Comparison of ENCODE assay signal across 1 cellular context in the genomic region with DNA sequence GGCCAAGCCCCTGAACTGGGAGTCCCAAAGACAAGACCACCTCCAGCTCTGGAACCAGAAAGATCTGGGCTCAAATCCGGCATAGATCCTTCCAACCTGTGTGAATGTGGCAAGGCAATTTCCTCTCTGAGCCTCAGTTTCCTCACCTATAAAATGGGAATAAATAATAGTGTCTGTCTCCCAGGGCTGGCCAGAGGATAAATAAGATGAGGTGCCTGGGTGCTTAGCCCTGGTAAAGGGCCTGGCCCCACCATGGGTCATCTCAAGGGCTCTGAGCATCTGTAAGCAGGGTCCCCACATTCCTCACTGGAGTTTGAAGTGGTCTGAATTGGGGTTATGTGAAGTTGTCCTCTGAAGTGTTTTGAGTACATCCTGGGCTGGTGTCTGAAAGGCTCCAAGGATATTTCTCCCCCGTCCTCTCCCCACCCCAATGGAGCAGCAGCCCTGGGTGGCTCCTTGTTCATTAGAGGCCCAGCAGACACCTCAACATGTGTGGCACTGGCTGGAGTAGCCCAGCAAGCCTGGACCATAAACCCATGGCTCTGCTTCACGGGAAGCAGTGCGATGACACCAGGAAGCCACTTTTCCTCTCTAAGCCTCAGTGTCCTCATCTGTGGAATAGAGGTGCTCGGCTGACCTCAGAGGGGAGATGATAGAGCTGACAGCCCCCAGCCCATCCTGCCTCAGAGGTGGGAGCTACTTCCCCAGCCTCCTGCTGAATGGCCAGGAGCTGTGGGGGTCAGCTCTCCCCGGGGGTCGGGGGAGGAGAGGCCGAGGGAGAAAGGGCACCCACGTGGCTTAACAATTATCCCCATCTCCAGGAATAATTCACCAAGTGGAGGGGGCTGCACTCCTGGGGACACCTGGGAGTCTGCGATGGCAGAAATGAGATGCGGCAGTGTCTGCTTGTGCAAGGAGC.
A peak's percentile ranks its signal among the peaks of the same experiment; 100 is the strongest.
TF ChIP-seq lines count a peak whose summit lies in the region.

No MANE protein-coding gene starts in this region.

TF ChIP-seq in HepG2, 621 proteins besides CTCF, POLR2A, EP300 and RAD21 (continued from another document):
- TF ChIP-seq, protein P1, sequence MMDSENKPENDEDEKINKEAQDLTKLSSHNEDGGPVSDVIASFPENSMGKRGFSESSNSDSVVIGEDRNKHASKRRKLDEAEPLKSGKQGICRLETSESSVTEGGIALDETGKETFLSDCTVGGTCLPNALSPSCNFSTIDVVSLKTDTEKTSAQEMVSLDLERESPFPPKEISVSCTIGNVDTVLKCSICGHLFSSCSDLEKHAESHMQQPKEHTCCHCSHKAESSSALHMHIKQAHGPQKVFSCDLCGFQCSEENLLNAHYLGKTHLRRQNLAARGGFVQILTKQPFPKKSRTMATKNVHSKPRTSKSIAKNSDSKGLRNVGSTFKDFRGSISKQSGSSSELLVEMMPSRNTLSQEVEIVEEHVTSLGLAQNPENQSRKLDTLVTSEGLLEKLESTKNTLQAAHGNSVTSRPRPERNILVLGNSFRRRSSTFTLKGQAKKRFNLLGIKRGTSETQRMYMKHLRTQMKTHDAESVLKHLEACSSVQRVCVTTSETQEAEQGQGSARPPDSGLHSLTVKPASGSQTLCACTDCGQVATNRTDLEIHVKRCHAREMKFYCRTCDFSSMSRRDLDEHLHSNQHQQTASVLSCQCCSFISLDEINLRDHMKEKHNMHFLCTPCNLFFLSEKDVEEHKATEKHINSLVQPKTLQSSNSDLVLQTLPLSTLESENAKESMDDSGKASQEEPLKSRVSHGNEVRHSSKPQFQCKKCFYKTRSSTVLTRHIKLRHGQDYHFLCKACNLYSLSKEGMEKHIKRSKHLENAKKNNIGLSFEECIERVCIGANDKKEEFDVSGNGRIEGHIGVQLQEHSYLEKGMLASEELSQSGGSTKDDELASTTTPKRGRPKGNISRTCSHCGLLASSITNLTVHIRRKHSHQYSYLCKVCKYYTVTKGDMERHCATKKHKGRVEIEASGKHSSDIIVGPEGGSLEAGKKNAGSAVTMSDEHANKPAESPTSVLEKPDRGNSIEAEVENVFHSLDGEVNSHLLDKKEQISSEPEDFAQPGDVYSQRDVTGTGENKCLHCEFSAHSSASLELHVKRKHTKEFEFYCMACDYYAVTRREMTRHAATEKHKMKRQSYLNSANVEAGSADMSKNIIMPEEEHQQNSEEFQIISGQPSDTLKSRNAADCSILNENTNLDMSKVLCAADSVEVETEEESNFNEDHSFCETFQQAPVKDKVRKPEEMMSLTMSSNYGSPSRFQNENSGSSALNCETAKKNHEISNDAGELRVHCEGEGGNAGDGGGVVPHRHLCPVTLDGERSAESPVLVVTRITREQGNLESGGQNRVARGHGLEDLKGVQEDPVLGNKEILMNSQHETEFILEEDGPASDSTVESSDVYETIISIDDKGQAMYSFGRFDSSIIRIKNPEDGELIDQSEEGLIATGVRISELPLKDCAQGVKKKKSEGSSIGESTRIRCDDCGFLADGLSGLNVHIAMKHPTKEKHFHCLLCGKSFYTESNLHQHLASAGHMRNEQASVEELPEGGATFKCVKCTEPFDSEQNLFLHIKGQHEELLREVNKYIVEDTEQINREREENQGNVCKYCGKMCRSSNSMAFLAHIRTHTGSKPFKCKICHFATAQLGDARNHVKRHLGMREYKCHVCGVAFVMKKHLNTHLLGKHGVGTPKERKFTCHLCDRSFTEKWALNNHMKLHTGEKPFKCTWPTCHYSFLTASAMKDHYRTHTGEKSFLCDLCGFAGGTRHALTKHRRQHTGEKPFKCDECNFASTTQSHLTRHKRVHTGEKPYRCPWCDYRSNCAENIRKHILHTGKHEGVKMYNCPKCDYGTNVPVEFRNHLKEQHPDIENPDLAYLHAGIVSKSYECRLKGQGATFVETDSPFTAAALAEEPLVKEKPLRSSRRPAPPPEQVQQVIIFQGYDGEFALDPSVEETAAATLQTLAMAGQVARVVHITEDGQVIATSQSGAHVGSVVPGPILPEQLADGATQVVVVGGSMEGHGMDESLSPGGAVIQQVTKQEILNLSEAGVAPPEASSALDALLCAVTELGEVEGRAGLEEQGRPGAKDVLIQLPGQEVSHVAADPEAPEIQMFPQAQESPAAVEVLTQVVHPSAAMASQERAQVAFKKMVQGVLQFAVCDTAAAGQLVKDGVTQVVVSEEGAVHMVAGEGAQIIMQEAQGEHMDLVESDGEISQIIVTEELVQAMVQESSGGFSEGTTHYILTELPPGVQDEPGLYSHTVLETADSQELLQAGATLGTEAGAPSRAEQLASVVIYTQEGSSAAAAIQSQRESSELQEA (CRISPR knock-in tag; IDR thresholded peaks at IDR 0.05; ENCODE audit: not compliant biosample characterization): peak; percentile 36
- no peak for TF ChIP-seq LCORL (IDR thresholded peaks at IDR 0.05)
- TF ChIP-seq LCORL (CRISPR knock-in tag; IDR thresholded peaks at IDR 0.05): peak; percentile 45; the same call in 1 of the 2 replicates
- TF ChIP-seq, protein P2, sequence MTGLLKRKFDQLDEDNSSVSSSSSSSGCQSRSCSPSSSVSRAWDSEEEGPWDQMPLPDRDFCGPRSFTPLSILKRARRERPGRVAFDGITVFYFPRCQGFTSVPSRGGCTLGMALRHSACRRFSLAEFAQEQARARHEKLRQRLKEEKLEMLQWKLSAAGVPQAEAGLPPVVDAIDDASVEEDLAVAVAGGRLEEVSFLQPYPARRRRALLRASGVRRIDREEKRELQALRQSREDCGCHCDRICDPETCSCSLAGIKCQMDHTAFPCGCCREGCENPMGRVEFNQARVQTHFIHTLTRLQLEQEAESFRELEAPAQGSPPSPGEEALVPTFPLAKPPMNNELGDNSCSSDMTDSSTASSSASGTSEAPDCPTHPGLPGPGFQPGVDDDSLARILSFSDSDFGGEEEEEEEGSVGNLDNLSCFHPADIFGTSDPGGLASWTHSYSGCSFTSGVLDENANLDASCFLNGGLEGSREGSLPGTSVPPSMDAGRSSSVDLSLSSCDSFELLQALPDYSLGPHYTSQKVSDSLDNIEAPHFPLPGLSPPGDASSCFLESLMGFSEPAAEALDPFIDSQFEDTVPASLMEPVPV (CRISPR knock-in tag; IDR thresholded peaks at IDR 0.05): peak; percentile 67; the same call in 1 of the 2 replicates
- TF ChIP-seq, protein P3, sequence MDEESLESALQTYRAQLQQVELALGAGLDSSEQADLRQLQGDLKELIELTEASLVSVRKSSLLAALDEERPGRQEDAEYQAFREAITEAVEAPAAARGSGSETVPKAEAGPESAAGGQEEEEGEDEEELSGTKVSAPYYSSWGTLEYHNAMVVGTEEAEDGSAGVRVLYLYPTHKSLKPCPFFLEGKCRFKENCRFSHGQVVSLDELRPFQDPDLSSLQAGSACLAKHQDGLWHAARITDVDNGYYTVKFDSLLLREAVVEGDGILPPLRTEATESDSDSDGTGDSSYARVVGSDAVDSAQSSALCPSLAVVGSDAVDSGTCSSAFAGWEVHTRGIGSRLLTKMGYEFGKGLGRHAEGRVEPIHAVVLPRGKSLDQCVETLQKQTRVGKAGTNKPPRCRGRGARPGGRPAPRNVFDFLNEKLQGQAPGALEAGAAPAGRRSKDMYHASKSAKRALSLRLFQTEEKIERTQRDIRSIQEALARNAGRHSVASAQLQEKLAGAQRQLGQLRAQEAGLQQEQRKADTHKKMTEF (CRISPR knock-in tag; IDR thresholded peaks at IDR 0.05): 0 out of 2 replicates have a peak, but pooled peaks have one; percentile 36
- TF ChIP-seq ZNF557 (CRISPR knock-in tag; IDR thresholded peaks at IDR 0.05): 0 out of 2 replicates have a peak, but pooled peaks have one; percentile 57
- TF ChIP-seq ZNF337 (CRISPR knock-in tag; IDR thresholded peaks at IDR 0.05; ENCODE audit: borderline replicate concordance, low read depth): peak; percentile 88; the same call in 1 of the 2 replicates
- TF ChIP-seq RXRA (CRISPR knock-in tag; IDR thresholded peaks at IDR 0.05): no peak
- TF ChIP-seq ZNF703 (CRISPR knock-in tag; IDR thresholded peaks at IDR 0.05; ENCODE audit: borderline replicate concordance): peak; percentile 67; the same call in 1 of the 2 replicates
- 0 out of 2 replicates have a peak, but pooled peaks have one; percentile 50 for TF ChIP-seq PAF1 (CRISPR knock-in tag; IDR thresholded peaks at IDR 0.05)
- TF ChIP-seq ZNF33A (CRISPR knock-in tag; IDR thresholded peaks at IDR 0.05; ENCODE audit: borderline replicate concordance): no peak
- no peak for TF ChIP-seq ZNF570 (CRISPR knock-in tag; IDR thresholded peaks at IDR 0.05; ENCODE audit: borderline replicate concordance)
- TF ChIP-seq NFKBIZ (CRISPR knock-in tag; IDR thresholded peaks at IDR 0.05): no peak
- no peak for TF ChIP-seq RBM39 (IDR thresholded peaks at IDR 0.05; ENCODE audit: low read depth, low read length, poor library complexity, severe bottlenecking)
- TF ChIP-seq FOXJ3 (CRISPR knock-in tag; IDR thresholded peaks at IDR 0.05; ENCODE audit: borderline replicate concordance): no peak
- TF ChIP-seq, protein P4, sequence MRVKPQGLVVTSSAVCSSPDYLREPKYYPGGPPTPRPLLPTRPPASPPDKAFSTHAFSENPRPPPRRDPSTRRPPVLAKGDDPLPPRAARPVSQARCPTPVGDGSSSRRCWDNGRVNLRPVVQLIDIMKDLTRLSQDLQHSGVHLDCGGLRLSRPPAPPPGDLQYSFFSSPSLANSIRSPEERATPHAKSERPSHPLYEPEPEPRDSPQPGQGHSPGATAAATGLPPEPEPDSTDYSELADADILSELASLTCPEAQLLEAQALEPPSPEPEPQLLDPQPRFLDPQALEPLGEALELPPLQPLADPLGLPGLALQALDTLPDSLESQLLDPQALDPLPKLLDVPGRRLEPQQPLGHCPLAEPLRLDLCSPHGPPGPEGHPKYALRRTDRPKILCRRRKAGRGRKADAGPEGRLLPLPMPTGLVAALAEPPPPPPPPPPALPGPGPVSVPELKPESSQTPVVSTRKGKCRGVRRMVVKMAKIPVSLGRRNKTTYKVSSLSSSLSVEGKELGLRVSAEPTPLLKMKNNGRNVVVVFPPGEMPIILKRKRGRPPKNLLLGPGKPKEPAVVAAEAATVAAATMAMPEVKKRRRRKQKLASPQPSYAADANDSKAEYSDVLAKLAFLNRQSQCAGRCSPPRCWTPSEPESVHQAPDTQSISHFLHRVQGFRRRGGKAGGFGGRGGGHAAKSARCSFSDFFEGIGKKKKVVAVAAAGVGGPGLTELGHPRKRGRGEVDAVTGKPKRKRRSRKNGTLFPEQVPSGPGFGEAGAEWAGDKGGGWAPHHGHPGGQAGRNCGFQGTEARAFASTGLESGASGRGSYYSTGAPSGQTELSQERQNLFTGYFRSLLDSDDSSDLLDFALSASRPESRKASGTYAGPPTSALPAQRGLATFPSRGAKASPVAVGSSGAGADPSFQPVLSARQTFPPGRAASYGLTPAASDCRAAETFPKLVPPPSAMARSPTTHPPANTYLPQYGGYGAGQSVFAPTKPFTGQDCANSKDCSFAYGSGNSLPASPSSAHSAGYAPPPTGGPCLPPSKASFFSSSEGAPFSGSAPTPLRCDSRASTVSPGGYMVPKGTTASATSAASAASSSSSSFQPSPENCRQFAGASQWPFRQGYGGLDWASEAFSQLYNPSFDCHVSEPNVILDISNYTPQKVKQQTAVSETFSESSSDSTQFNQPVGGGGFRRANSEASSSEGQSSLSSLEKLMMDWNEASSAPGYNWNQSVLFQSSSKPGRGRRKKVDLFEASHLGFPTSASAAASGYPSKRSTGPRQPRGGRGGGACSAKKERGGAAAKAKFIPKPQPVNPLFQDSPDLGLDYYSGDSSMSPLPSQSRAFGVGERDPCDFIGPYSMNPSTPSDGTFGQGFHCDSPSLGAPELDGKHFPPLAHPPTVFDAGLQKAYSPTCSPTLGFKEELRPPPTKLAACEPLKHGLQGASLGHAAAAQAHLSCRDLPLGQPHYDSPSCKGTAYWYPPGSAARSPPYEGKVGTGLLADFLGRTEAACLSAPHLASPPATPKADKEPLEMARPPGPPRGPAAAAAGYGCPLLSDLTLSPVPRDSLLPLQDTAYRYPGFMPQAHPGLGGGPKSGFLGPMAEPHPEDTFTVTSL (CRISPR knock-in tag; IDR thresholded peaks at IDR 0.05; ENCODE audit: borderline replicate concordance): peak; percentile 2; the same call in 1 of the 2 replicates
- TF ChIP-seq ZNF326 (CRISPR knock-in tag; IDR thresholded peaks at IDR 0.05; ENCODE audit: borderline replicate concordance): peak; percentile 74; the same call in 1 of the 2 replicates
- TF ChIP-seq ZNF746 (CRISPR knock-in tag; IDR thresholded peaks at IDR 0.05): 0 out of 2 replicates have a peak, but pooled peaks have one; percentile 30
- TF ChIP-seq ZNF264 (CRISPR knock-in tag; IDR thresholded peaks at IDR 0.05): 0 out of 2 replicates have a peak, but pooled peaks have one; percentile 21
